ENCODE assay signal across 14 cellular contexts in genomic region chr6:106894978-106895702, GRCh38.
DNase-seq lines count a peak whose midpoint lies in the region; TF ChIP-seq lines count a peak whose summit lies in the region.
"Had no signal": no experiment of that assay in that cellular context is flagged by ENCODE, and none has a peak within 500 bp of the region (broad histone marks: within the 10 kb centered on the region; RNA-seq: fewer than 3 reads in every experiment).

No MANE protein-coding gene starts in this region.

- no peak for TF ChIP-seq CTCF in OCI-LY7 (conservative IDR thresholded peaks at IDR 0.05; ENCODE audit: low read length)
- no peak for TF ChIP-seq CTCF in retinal pigment epithelial cell (conservative IDR thresholded peaks at IDR 0.05; ENCODE audit: low read depth, low read length)

- CTCF ChIA-PET in OCI-LY7 (lab: Charles Lee; ENCODE audit: unreplicated experiment), result no interaction called here

- no peaks in the 10 kb centered on the region for H3K27me3 ChIP-seq in esophagus (ENCODE audit: control insufficient read depth in 1 of 2, insufficient read depth in 2 of 2, low read length in 2 of 2)

- no peak overlapping the region for H3K4me2 ChIP-seq in OCI-LY7 (ENCODE audit: low read length)

- DNase-seq in HCEC 1CT (peak; percentile 19), OCI-LY7 (ENCODE audit: low spot score) (peak; percentile 20), retinal pigment epithelial cell (ENCODE audit: low read depth) (peak; percentile 20), NCI-H526 (lab: John Stamatoyannopoulos, UW) (no peak), T-helper 9 cell (no peak), midbrain (lab: John Stamatoyannopoulos, UW) (no peak)
- DNase-seq in activated naive CD8-positive, alpha-beta T cell treated with anti-CD3 and anti-CD28 coated beads for 36 hours, result no peak
- DNase-seq: CD4-positive, alpha-beta memory T cell; KG1; NCI-H2171 treated with DMSO at 0.1 percent for 48 hours; retina had no signal

- peaks cover 8% of the 10 kb centered on the region for H3K27me3 Mint-ChIP-seq in activated naive CD8-positive, alpha-beta T cell treated with anti-CD3 and anti-CD28 coated beads for 36 hours

- no peaks in the 10 kb centered on the region for H3K36me3 ChIP-seq in OCI-LY7 (ENCODE audit: insufficient read depth, low read length)
- H3K36me3 ChIP-seq in esophagus (ENCODE audit: control insufficient read depth in 2 of 2, insufficient read depth in 2 of 2, low read length in 1 of 2), result no peaks in the 10 kb centered on the region

- peaks cover 2% of the 10 kb centered on the region for H3K9me3 Mint-ChIP-seq in activated naive CD8-positive, alpha-beta T cell treated with anti-CD3 and anti-CD28 coated beads for 36 hours

- H3K79me2 ChIP-seq in OCI-LY7 (ENCODE audit: insufficient read depth, low read depth, low read length), result no peaks in the 10 kb centered on the region

- H2AFZ ChIP-seq in OCI-LY7 (ENCODE audit: low read length), result no peak overlapping the region

- POLR2A ChIA-PET in OCI-LY7 (lab: Charles Lee), result interaction anchor here (0.8 kb wide), 1 partner anchor 11 kb away, joined by 3 read pairs; no protein-coding TSS in a partner anchor

- H3K36me3 Mint-ChIP-seq in activated naive CD8-positive, alpha-beta T cell treated with anti-CD3 and anti-CD28 coated beads for 36 hours, result no peaks in the 10 kb centered on the region
- H3K36me3 Mint-ChIP-seq: activated naive CD8-positive, alpha-beta T cell; CD4-positive, alpha-beta memory T cell had no signal

- intact Hi-C loops in OCI-LY7 (cut with micrococcal nuclease; ENCODE audit: unreplicated experiment), result no loop called here

- BruUV-seq in OCI-LY7 (replicated peaks; lab: Mats Ljungman, UMichigan), result no TSS peak

- no peaks in the 10 kb centered on the region for H4K20me1 ChIP-seq in OCI-LY7 (ENCODE audit: insufficient read depth, low read length)

- H3K27ac Mint-ChIP-seq in activated naive CD8-positive, alpha-beta T cell treated with anti-CD3 and anti-CD28 coated beads for 36 hours, result no peak overlapping the region
- H3K27ac Mint-ChIP-seq: activated naive CD8-positive, alpha-beta T cell; CD4-positive, alpha-beta memory T cell had no signal

- no peaks in the 10 kb centered on the region for H3K4me1 Mint-ChIP-seq in activated naive CD8-positive, alpha-beta T cell treated with anti-CD3 and anti-CD28 coated beads for 36 hours
- H3K4me1 Mint-ChIP-seq: CD4-positive, alpha-beta memory T cell had no signal

- H3K4me3 ChIP-seq in OCI-LY7 (ENCODE audit: low read depth, low read length, poor library complexity, severe bottlenecking) (no peak overlapping the region), esophagus (ENCODE audit: low read depth in 1 of 2, low read length in 2 of 2) (no peak overlapping the region), retinal pigment epithelial cell (ENCODE audit: low read length) (no peak overlapping the region)

- WGBS in esophagus, 2 donors, result 76 to 84% methylated on average over 6 of the region's 6 CpGs

- H3K4me3 Mint-ChIP-seq in activated naive CD8-positive, alpha-beta T cell treated with anti-CD3 and anti-CD28 coated beads for 36 hours, result no peak overlapping the region
- H3K4me3 Mint-ChIP-seq: activated naive CD8-positive, alpha-beta T cell; CD4-positive, alpha-beta memory T cell had no signal

- no peaks in the 10 kb centered on the region for H3K9me2 ChIP-seq in OCI-LY7 (ENCODE audit: insufficient read depth, low read length)

- H3K9me3 ChIP-seq in OCI-LY7 (ENCODE audit: low read length) (no peaks in the 10 kb centered on the region), esophagus (ENCODE audit: control insufficient read depth in 2 of 2, insufficient read depth in 1 of 2, low read depth in 1 of 2, low read length in 1 of 2) (no peaks in the 10 kb centered on the region)

- H3K4me1 ChIP-seq in OCI-LY7 (ENCODE audit: insufficient read depth, low read length, poor library complexity, severe bottlenecking) (no peaks in the 10 kb centered on the region), esophagus (ENCODE audit: control insufficient read depth in 2 of 2, insufficient read depth in 2 of 2, low read length in 1 of 2) (no peaks in the 10 kb centered on the region)

- H3K27ac ChIP-seq in OCI-LY7 (ENCODE audit: low read depth, low read length, poor library complexity, severe bottlenecking) (no peak overlapping the region), esophagus (ENCODE audit: low read depth in 2 of 2, low read length in 1 of 2) (peak overlapping the region; percentile 19 to 61)
- H3K27ac ChIP-seq: RWPE1 had no signal

Comparison
In these comparisons a context has a peak if more than half of its experiments do, and no peak if none do; other contexts are left out.
1. DNase-seq: peak in HCEC 1CT (single experiment), OCI-LY7 (single experiment) and retinal pigment epithelial cell (single experiment); none in NCI-H526 (0 of 2), T-helper 9 cell (single experiment), midbrain (single experiment) and activated naive CD8-positive, alpha-beta T cell treated with anti-CD3 and anti-CD28 coated beads for 36 hours (single experiment).